ENCODE assay signal across 14 cellular contexts in genomic region chr10:61142987-61143386, GRCh38.
"Had no signal": no experiment of that assay in that cellular context is flagged by ENCODE, and none has a peak within 500 bp of the region (broad histone marks: within the 10 kb centered on the region; RNA-seq: fewer than 3 reads in every experiment).

No MANE protein-coding gene starts in this region.

- H3K27ac ChIP-seq: epithelial cell of prostate, neural progenitor cell, ovary, testis had no signal

- H3K9ac ChIP-seq: neural progenitor cell had no signal

- H3K4me3 ChIP-seq: neural progenitor cell, ovary, testis had no signal

- H3K9me3 ChIP-seq: ovary, testis had no signal

- H3K27me3 ChIP-seq: neural progenitor cell, ovary, testis had no signal

- H3K36me3 ChIP-seq: neural progenitor cell, ovary had no signal

- DNase-seq: activated CD4-positive, alpha-beta T cell treated with anti-CD3 and anti-CD28 coated beads, Interleukin-2, amount 50 U/mL, for 4 hours; activated CD4-positive, CD25-positive, alpha-beta regulatory T cell treated with anti-CD3 and anti-CD28 coated beads, Interleukin-2, amount 50 U/mL, for 72 hours; activated naive CD4-positive, alpha-beta T cell treated with anti-CD3 and anti-CD28 coated beads, Interleukin-2, amount 50 U/mL, for 16 hours; activated T-cell treated with anti-CD3 and anti-CD28 coated beads, Interleukin-2, amount 50 U/mL, for 1 hour; amniotic stem cell; effector memory CD4-positive, alpha-beta T cell; hippocampal formation; kidney glomerular epithelial cell; ovary; stimulated activated CD4-positive, alpha-beta T cell treated with anti-CD3 and anti-CD28 coated beads, Interleukin-4, amount 100 ng/mL, for 1 hour; stimulated activated CD8-positive, alpha-beta memory T cell treated with anti-CD3 and anti-CD28 coated beads, Interleukin-4, amount 100 ng/mL, for 48 hours; testis had no signal

- H2AFZ ChIP-seq: neural progenitor cell had no signal

- H3K4me1 ChIP-seq: neural progenitor cell, testis had no signal

- H3K4me2 ChIP-seq: neural progenitor cell had no signal
